2 cellular contexts compared by ENCODE assay signal in the genomic region with DNA sequence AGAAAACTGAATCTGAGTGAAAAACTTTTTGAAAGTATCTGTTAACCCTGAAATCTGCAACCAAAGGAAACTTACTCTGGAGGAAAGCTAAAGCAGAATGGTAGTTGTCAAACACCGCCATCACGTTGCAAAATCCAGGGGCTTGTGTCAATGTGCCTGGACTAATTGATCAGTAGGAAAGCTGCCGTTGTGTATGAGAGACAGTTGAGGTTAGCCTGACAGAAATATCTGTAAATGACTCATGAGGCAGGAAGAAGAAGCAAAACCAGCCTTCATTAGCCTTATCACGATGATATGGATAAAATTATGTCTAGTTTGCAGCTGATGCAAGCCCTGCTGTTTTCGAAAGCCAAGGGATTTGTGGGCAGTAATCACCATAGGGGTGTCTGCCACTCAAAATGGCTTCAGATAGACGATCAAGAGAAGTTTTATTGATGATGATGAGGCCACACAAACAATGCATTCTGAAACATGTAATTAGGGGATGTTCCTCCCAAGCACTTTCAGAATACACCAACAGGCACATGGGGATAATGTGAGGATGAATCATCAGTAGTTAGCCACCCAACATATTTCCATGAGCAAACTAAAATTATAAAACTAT.
A peak's percentile ranks its signal among the peaks of the same experiment; 100 is the strongest.
TF ChIP-seq lines count a peak whose summit lies in the region.

No MANE protein-coding gene starts in this region.

TF ChIP-seq in A549, 52 proteins besides CTCF, POLR2A, EP300 and RAD21 (continued from another document):
- TF ChIP-seq NFE2L2 (conservative IDR thresholded peaks at IDR 0.05; ENCODE audit: low read length) (peak; percentile 22; the same call in 1 of the 2 replicates), TFCP2L1 (CRISPR knock-in tag; IDR thresholded peaks at IDR 0.05) (no peak), ZFP36 (IDR thresholded peaks at IDR 0.05; ENCODE audit: borderline replicate concordance, partially characterized antibody) (no peak)
- TF ChIP-seq, protein P1, sequence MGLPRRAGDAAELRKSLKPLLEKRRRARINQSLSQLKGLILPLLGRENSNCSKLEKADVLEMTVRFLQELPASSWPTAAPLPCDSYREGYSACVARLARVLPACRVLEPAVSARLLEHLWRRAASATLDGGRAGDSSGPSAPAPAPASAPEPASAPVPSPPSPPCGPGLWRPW (IDR thresholded peaks at IDR 0.05), result no peak

TF ChIP-seq in GM23338, 12 proteins besides CTCF, POLR2A, EP300 and RAD21 (continued from another document):
- TF ChIP-seq, protein P2, sequence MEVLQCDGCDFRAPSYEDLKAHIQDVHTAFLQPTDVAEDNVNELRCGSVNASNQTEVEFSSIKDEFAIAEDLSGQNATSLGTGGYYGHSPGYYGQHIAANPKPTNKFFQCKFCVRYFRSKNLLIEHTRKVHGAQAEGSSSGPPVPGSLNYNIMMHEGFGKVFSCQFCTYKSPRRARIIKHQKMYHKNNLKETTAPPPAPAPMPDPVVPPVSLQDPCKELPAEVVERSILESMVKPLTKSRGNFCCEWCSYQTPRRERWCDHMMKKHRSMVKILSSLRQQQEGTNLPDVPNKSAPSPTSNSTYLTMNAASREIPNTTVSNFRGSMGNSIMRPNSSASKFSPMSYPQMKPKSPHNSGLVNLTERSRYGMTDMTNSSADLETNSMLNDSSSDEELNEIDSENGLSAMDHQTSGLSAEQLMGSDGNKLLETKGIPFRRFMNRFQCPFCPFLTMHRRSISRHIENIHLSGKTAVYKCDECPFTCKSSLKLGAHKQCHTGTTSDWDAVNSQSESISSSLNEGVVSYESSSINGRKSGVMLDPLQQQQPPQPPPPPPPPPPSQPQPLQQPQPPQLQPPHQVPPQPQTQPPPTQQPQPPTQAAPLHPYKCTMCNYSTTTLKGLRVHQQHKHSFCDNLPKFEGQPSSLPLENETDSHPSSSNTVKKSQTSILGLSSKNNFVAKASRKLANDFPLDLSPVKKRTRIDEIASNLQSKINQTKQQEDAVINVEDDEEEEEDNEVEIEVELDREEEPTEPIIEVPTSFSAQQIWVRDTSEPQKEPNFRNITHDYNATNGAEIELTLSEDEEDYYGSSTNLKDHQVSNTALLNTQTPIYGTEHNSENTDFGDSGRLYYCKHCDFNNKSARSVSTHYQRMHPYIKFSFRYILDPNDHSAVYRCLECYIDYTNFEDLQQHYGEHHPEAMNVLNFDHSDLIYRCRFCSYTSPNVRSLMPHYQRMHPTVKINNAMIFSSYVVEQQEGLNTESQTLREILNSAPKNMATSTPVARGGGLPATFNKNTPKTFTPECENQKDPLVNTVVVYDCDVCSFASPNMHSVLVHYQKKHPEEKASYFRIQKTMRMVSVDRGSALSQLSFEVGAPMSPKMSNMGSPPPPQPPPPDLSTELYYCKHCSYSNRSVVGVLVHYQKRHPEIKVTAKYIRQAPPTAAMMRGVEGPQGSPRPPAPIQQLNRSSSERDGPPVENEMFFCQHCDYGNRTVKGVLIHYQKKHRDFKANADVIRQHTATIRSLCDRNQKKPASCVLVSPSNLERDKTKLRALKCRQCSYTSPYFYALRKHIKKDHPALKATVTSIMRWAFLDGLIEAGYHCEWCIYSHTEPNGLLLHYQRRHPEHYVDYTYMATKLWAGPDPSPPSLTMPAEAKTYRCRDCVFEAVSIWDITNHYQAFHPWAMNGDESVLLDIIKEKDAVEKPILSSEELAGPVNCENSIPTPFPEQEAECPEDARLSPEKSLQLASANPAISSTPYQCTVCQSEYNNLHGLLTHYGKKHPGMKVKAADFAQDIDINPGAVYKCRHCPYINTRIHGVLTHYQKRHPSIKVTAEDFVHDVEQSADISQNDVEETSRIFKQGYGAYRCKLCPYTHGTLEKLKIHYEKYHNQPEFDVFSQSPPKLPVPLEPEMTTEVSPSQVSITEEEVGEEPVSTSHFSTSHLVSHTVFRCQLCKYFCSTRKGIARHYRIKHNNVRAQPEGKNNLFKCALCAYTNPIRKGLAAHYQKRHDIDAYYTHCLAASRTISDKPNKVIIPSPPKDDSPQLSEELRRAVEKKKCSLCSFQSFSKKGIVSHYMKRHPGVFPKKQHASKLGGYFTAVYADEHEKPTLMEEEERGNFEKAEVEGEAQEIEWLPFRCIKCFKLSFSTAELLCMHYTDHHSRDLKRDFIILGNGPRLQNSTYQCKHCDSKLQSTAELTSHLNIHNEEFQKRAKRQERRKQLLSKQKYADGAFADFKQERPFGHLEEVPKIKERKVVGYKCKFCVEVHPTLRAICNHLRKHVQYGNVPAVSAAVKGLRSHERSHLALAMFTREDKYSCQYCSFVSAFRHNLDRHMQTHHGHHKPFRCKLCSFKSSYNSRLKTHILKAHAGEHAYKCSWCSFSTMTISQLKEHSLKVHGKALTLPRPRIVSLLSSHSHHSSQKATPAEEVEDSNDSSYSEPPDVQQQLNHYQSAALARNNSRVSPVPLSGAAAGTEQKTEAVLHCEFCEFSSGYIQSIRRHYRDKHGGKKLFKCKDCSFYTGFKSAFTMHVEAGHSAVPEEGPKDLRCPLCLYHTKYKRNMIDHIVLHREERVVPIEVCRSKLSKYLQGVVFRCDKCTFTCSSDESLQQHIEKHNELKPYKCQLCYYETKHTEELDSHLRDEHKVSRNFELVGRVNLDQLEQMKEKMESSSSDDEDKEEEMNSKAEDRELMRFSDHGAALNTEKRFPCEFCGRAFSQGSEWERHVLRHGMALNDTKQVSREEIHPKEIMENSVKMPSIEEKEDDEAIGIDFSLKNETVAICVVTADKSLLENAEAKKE (CRISPR knock-in tag; IDR thresholded peaks at IDR 0.05), result no peak
- TF ChIP-seq JUNB (IDR thresholded peaks at IDR 0.05; ENCODE audit: unreplicated experiment), result no peak
